Comparison of ENCODE assay signal across 5 cellular contexts in genomic region chr16:67430504-67431076, GRCh38. TPM values are rescaled to one million over a fixed set of nuclear protein-coding genes. Genes with fewer than 3 reads are reported as not detected.
DNase-seq lines count a peak whose midpoint lies in the region; FAIRE-seq and TF ChIP-seq lines count a peak whose summit lies in the region.

No MANE protein-coding gene starts in this region.

- H3K36me3 ChIP-seq in MM.1S (replicated peaks; ENCODE audit: insufficient read depth, low read length), result no peaks in the 10 kb centered on the region

- no peaks in the 10 kb centered on the region for H3F3A ChIP-seq in MM.1S (ENCODE audit: insufficient read depth, low read length)

- no peaks in the 10 kb centered on the region for H3K79me2 ChIP-seq in MM.1S (ENCODE audit: low read length)

- FAIRE-seq in GM19239 (lab: Jason Lieb, UNC), result no peak

- peaks cover 38% of the 10 kb centered on the region for H3K27me3 ChIP-seq in MM.1S (replicated peaks; ENCODE audit: insufficient read depth, low read length)

- peak overlapping the region; percentile 95 for H3K4me2 ChIP-seq in MM.1S (ENCODE audit: low read depth, low read length)

- no peaks in the 10 kb centered on the region for H3K36me3 Mint-ChIP-seq in activated naive CD8-positive, alpha-beta T cell
- H3K36me3 Mint-ChIP-seq in mesothelial cell of epicardium, result no peaks in the 10 kb centered on the region

- peak overlapping the region; percentile 61 for H3K4me3 ChIP-seq in MM.1S (ENCODE audit: low read length)

- no peaks in the 10 kb centered on the region for H4K20me1 ChIP-seq in MM.1S (ENCODE audit: insufficient read depth, low read length)

- H3K9me3 ChIP-seq in MM.1S (replicated peaks; ENCODE audit: insufficient read depth, low read length), result no peaks in the 10 kb centered on the region

- H3K9ac ChIP-seq in MM.1S (ENCODE audit: low read length), result no peak overlapping the region

- no peak overlapping the region for H3K27ac ChIP-seq in MM.1S (ENCODE audit: low read length)

- H3K4me1 Mint-ChIP-seq in activated naive CD8-positive, alpha-beta T cell (ENCODE audit: low read depth), result peaks cover 11% of the 10 kb centered on the region
- peaks cover 11% of the 10 kb centered on the region for H3K4me1 Mint-ChIP-seq in mesothelial cell of epicardium

- peak overlapping the region; percentile 94 for H2AFZ ChIP-seq in MM.1S (ENCODE audit: low read length)

- H3K27ac Mint-ChIP-seq in activated naive CD8-positive, alpha-beta T cell, result peak overlapping the region; percentile 73
- no peak overlapping the region for H3K27ac Mint-ChIP-seq in mesothelial cell of epicardium

- DNase-seq in MM.1S, result peak; percentile 14
- peak in 1 of 2 experiments; percentile 53 for DNase-seq in mesothelial cell of epicardium (ENCODE audit: low spot score in 2 of 2, unreplicated experiment in 2 of 2)
- no peak for DNase-seq in GDM1 (lab: John Stamatoyannopoulos, UW)
- DNase-seq in GM19239 (ENCODE audit: insufficient read length, low spot score), result no peak

- no peak for TF ChIP-seq CTCF in MM.1S (IDR thresholded peaks at IDR 0.05; ENCODE audit: low read length)
- no peak for TF ChIP-seq CTCF in mesothelial cell of epicardium (IDR thresholded peaks at IDR 0.05; ENCODE audit: unreplicated experiment)

- H3K4me1 ChIP-seq in MM.1S (ENCODE audit: low read length), result no peaks in the 10 kb centered on the region

- no peaks in the 10 kb centered on the region for H3K9me3 Mint-ChIP-seq in activated naive CD8-positive, alpha-beta T cell (ENCODE audit: low read depth)
- no peaks in the 10 kb centered on the region for H3K9me3 Mint-ChIP-seq in mesothelial cell of epicardium

- H3K4me3 Mint-ChIP-seq in activated naive CD8-positive, alpha-beta T cell, result peak overlapping the region; percentile 84
- peak overlapping the region; percentile 66 for H3K4me3 Mint-ChIP-seq in mesothelial cell of epicardium

- peaks cover 16% of the 10 kb centered on the region for H3K27me3 Mint-ChIP-seq in activated naive CD8-positive, alpha-beta T cell
- H3K27me3 Mint-ChIP-seq in mesothelial cell of epicardium (ENCODE audit: low read depth), result peaks cover 57% of the 10 kb centered on the region

- no peaks in the 10 kb centered on the region for H3K9me2 ChIP-seq in MM.1S (replicated peaks; ENCODE audit: insufficient read depth, low read length)

RNA-seq across cellular contexts. Expression of gene HSD11B2, which starts 0.3 kb away (rescaled TPM):
- 3.0 to 4.1 TPM (median 3.7 TPM) in 3 replicates for total RNA-seq in mesothelial cell of epicardium

RNA-seq across cellular contexts. Expression of gene ZDHHC1, which starts 14.3 kb away (rescaled TPM):
- 14.5 to 16.7 TPM (median 15.4 TPM) in 3 replicates for total RNA-seq in mesothelial cell of epicardium

RNA-seq across cellular contexts. Expression of gene TPPP3, which starts 37.3 kb away (rescaled TPM):
- total RNA-seq in mesothelial cell of epicardium, result 5.5 to 6.2 TPM (median 5.7 TPM) in 3 replicates

RNA-seq across cellular contexts. Expression of gene ATP6V0D1, which starts 50.4 kb away (rescaled TPM):
- 50.9 to 53.7 TPM (median 53.2 TPM) in 3 replicates for total RNA-seq in mesothelial cell of epicardium

RNA-seq across cellular contexts. Expression of gene AGRP, which starts 52.8 kb away (rescaled TPM):
- total RNA-seq in mesothelial cell of epicardium, result not detected in 3 replicates
